26 cellular contexts compared by ENCODE assay signal in the genomic region with DNA sequence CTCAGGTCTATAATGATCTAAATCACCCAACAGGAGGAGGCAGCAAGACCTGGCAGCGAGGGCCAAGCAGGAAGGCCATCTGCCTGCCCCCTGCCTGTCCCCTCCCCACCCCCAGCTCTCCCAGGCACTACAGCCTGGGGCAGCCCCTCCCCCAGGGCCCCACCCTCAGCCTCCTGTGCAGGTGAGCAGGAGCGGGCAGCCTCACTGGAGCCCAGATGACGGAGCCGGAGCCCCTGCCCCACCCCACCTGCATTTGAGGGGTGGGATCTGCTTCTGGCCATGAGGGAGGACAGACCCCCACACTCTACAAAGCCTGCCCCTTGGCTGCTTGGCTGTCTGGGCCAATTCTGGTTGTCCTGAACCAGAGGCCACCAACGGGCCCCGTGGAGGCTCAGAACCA. TPM values are rescaled to one million over a fixed set of nuclear protein-coding genes. Genes with fewer than 3 reads are reported as not detected.
"Had no signal": no experiment of that assay in that cellular context is flagged by ENCODE, and none has a peak within 500 bp of the region (broad histone marks: within the 10 kb centered on the region; RNA-seq: fewer than 3 reads in every experiment).

No MANE protein-coding gene starts in this region.

- H3K36me3 ChIP-seq: adrenal gland, ascending aorta, cardiac muscle cell, lower lobe of right lung, pancreas, prostate gland, transverse colon had no signal

- H3K9me3 ChIP-seq: adrenal gland, ascending aorta, lower lobe of right lung, pancreas, prostate gland, testis, transverse colon had no signal

- DNase-seq: activated CD4-positive, alpha-beta memory T cell treated with anti-CD3 and anti-CD28 coated beads for 36 hours; activated CD4-positive, alpha-beta T cell treated with anti-CD3 and anti-CD28 coated beads, Interleukin-2, amount 10 ng/mL, durations not matched to agents 24 days and 14 days; activated CD4-positive, CD25-positive, alpha-beta regulatory T cell treated with anti-CD3 and anti-CD28 coated beads, Interleukin-2, amount 50 U/mL, for 72 hours; activated CD8-positive, alpha-beta memory T cell treated with anti-CD3 and anti-CD28 coated beads, Interleukin-2, amount 50 U/mL, for 4 hours; activated effector memory CD4-positive, alpha-beta T cell treated with anti-CD3 and anti-CD28 coated beads, Interleukin-2, amount 50 U/mL, for 16 hours; activated naive CD4-positive, alpha-beta T cell treated with anti-CD3 and anti-CD28 coated beads for 36 hours; activated naive CD8-positive, alpha-beta T cell treated with anti-CD3 and anti-CD28 coated beads for 36 hours; activated T-cell treated with anti-CD3 and anti-CD28 coated beads, Interleukin-2, amount 50 U/mL, for 1 hour; effector CD8-positive, alpha-beta T cell; hippocampal formation; kidney; lower lobe of right lung; mesendoderm; retina; stimulated activated naive CD4-positive, alpha-beta T cell; SW 1271; T-helper 9 cell; testis; transverse colon had no signal

- ATAC-seq: left lobe of liver, lower lobe of right lung, pancreas had no signal

- H3K27ac ChIP-seq: adrenal gland, ascending aorta, cardiac muscle cell, lower lobe of right lung, pancreas, prostate gland, testis, transverse colon had no signal

- H3K27me3 ChIP-seq: adrenal gland, ascending aorta, cardiac muscle cell, pancreas, testis, transverse colon had no signal

- H3K4me3 ChIP-seq: adrenal gland, ascending aorta, cardiac muscle cell, lower lobe of right lung, pancreas, prostate gland, testis, transverse colon had no signal

RNA-seq across cellular contexts. Expression of gene BAHCC1, which starts 12.4 kb away (rescaled TPM):
- total RNA-seq: activated CD4-positive, alpha-beta T cell treated with anti-CD3 and anti-CD28 coated beads, Interleukin-2, amount 10 ng/mL, durations not matched to agents 24 days and 14 days; activated CD8-positive, alpha-beta memory T cell treated with anti-CD3 and anti-CD28 coated beads for 36 hours had no signal
